ENCODE assay signal across 1 cellular context in the genomic region with DNA sequence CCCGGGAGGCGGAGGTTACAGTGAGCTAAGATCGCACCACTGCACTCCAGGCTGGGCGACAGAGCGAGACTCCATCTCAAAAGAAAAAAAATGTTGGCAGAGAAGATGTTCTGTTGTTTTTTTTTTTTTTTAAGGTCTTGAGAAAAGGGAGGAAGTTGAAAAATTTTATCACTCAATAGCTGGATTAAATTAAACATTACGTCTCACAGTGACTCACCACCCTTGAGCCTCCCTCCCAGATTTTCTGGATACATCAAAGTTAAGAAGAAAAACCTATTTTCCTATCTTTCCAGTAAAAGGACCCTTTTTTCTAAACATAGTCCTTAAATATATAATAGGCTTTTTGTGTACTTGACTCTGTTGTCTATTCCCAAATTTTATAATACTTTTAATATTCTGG.
TF ChIP-seq lines count a peak whose summit lies in the region.

No MANE protein-coding gene starts in this region.

TF ChIP-seq in GM12878, 131 proteins besides CTCF, POLR2A, EP300 and RAD21:
- no peak for TF ChIP-seq ZNF274 (IDR thresholded peaks at IDR 0.05; ENCODE audit: insufficient read depth, insufficient read length)
- TF ChIP-seq BRCA1 (IDR thresholded peaks at IDR 0.05; ENCODE audit: low read depth, low read length): no peak
- TF ChIP-seq SMC3 (IDR thresholded peaks at IDR 0.05; ENCODE audit: borderline replicate concordance, low read length): no peak
- no peak for TF ChIP-seq FOXK2 (IDR thresholded peaks at IDR 0.05)
- TF ChIP-seq JUNB (IDR thresholded peaks at IDR 0.05): no peak
- no peak for TF ChIP-seq KLF5 (IDR thresholded peaks at IDR 0.05; ENCODE audit: partially characterized antibody)
- no peak for TF ChIP-seq ASH2L (IDR thresholded peaks at IDR 0.05; ENCODE audit: borderline replicate concordance, low read depth)
- TF ChIP-seq FOXM1 (IDR thresholded peaks at IDR 0.05; ENCODE audit: low read depth, low read length): no peak
- TF ChIP-seq CHD4 (IDR thresholded peaks at IDR 0.05): no peak
- no peak for TF ChIP-seq PRDM15 (CRISPR knock-in tag; IDR thresholded peaks at IDR 0.05)
